10 cellular contexts compared by ENCODE assay signal in genomic region chr6:156731436-156731835, GRCh38. TPM values are rescaled to one million over a fixed set of nuclear protein-coding genes. Genes with fewer than 3 reads are reported as not detected.
DNase-seq lines count a peak whose midpoint lies in the region; ATAC-seq, FAIRE-seq and TF ChIP-seq lines count a peak whose summit lies in the region.
"Had no signal": no experiment of that assay in that cellular context is flagged by ENCODE, and none has a peak within 500 bp of the region (broad histone marks: within the 10 kb centered on the region; RNA-seq: fewer than 3 reads in every experiment).

No MANE protein-coding gene starts in this region.

- DNase-seq in Daoy (ENCODE audit: low read depth) (peak; percentile 44), NCI-H1092 treated with DMSO at 0.1 percent for 48 hours (lab: John Stamatoyannopoulos, UW) (peak; percentile 77), SW480 (ENCODE audit: low spot score) (peak; percentile 16), keratinocyte (ENCODE audit: low read depth, low spot score) (no peak), CD1c-positive myeloid dendritic cell (ENCODE audit: extremely low spot score) (no peak), GM13976 (ENCODE audit: low spot score) (no peak)
- no peak for DNase-seq in stimulated activated naive CD4-positive, alpha-beta T cell treated with Interleukin-2 at 50 U/mL for 16 hours (lab: John Stamatoyannopoulos, UW)
- DNase-seq: activated T-cell treated with anti-CD3 and anti-CD28 coated beads, Interleukin-2, amount 50 U/mL, for 1 hour; colonic mucosa had no signal

- H3K4me3 ChIP-seq in keratinocyte (ENCODE audit: control insufficient read depth in 2 of 3, extremely low read depth in 1 of 3, insufficient read depth in 2 of 3, low read depth in 1 of 3, low read length in 3 of 3), result no peak overlapping the region
- H3K4me3 ChIP-seq: colonic mucosa had no signal

- H3K9ac ChIP-seq in keratinocyte (ENCODE audit: control insufficient read depth, extremely low read depth, insufficient read depth, low read length), result no peak overlapping the region

- in situ Hi-C loops in GM13976 (cut with MboI; ENCODE audit: low sequenced_read_pairs, unreplicated experiment), result no loop called here

- H3K27me3 ChIP-seq in keratinocyte (ENCODE audit: control insufficient read depth, extremely low read depth, insufficient read depth, low read length), result peaks cover 4% of the 10 kb centered on the region
- H3K27me3 ChIP-seq: colonic mucosa had no signal

- no peak for ATAC-seq in HG02759 (IDR thresholded peaks at IDR 0.05; ENCODE audit: unreplicated experiment)

- no peaks in the 10 kb centered on the region for H4K20me1 ChIP-seq in keratinocyte (ENCODE audit: control insufficient read depth, extremely low read depth, insufficient read depth, low read length)

- H2AFZ ChIP-seq in keratinocyte (ENCODE audit: control insufficient read depth, low read length), result no peak overlapping the region

- TF ChIP-seq CTCF in keratinocyte (optimal IDR thresholded peaks at IDR 0.05 in 1 of 3, IDR thresholded peaks at IDR 0.05 in 1 of 3, conservative IDR thresholded peaks at IDR 0.05 in 1 of 3; ENCODE audit: extremely low read depth in 1 of 3, insufficient read depth in 2 of 3, low read length in 3 of 3) (peak in 1 of 3 experiments; percentile 35), GM13976 (IDR thresholded peaks at IDR 0.05; ENCODE audit: borderline replicate concordance, control extremely low read depth, extremely low read depth, insufficient read depth, missing control alignments) (no peak)

- H3K27ac ChIP-seq in keratinocyte (ENCODE audit: control insufficient read depth, insufficient read depth, low read length), result no peak overlapping the region
- H3K27ac ChIP-seq: colonic mucosa had no signal

- H3K36me3 ChIP-seq in keratinocyte (ENCODE audit: control insufficient read depth in 2 of 2, extremely low read depth in 1 of 2, insufficient read depth in 2 of 2, low read length in 2 of 2), result no peaks in the 10 kb centered on the region
- H3K36me3 ChIP-seq: colonic mucosa had no signal

- peaks cover 2% of the 10 kb centered on the region for H3K9me3 ChIP-seq in keratinocyte (ENCODE audit: control insufficient read depth, low read depth, low read length)
- H3K9me3 ChIP-seq: colonic mucosa had no signal

- no peaks in the 10 kb centered on the region for H3K79me2 ChIP-seq in keratinocyte (ENCODE audit: control insufficient read depth, insufficient read depth, low read length)

- no peak overlapping the region for H3K4me2 ChIP-seq in keratinocyte (ENCODE audit: control insufficient read depth, extremely low read depth, insufficient read depth, low read depth, low read length)

- dilution Hi-C loops in keratinocyte (cut with MboI; ENCODE audit: extremely low pct_ligation_motif_present, low sequenced_read_pairs), result no loop called here

- peak; percentile 20 for FAIRE-seq in keratinocyte (lab: Jason Lieb, UNC)

- H3K4me1 ChIP-seq in keratinocyte (ENCODE audit: control insufficient read depth, extremely low read depth, insufficient read depth, low read length), result peaks cover 9% of the 10 kb centered on the region
- H3K4me1 ChIP-seq: colonic mucosa had no signal

- H3K9me1 ChIP-seq in keratinocyte (ENCODE audit: control insufficient read depth, extremely low read depth, insufficient read depth, low read length), result no peaks in the 10 kb centered on the region

RNA-seq across cellular contexts. Expression of gene ARID1B, which starts 45.7 kb away (rescaled TPM):
- 15.7 and 16.3 TPM in 2 replicates for total RNA-seq in Daoy (2014; rRNA removed; shearing (Covaris generic))
- polyA plus RNA-seq in keratinocyte, result 12.6 to 16.6 TPM (median 14.9 TPM) in 3 replicates
- 23.5 TPM for polyA plus RNA-seq in keratinocyte (2011; ENCODE audit: low read depth)
- 13.7 and 14.6 TPM in 2 replicates for polyA plus RNA-seq in keratinocyte (2011; cell fraction: cytosol; rRNA removed)
- polyA plus RNA-seq in keratinocyte (2011; cell fraction: nucleus; rRNA removed), result 32.4 and 41.3 TPM in 2 replicates
- polyA plus RNA-seq in keratinocyte (2012; ENCODE audit: low replicate concordance), result 20.5 and 22.2 TPM in 2 replicates
- 57.6 to 94.5 TPM (median 76.6 TPM) in 3 replicates for polyA minus RNA-seq in keratinocyte
- 35.5 TPM for polyA minus RNA-seq in keratinocyte (2011; cell fraction: cytosol; rRNA and poly(A)+ RNA removed)
- polyA minus RNA-seq in keratinocyte (2011; cell fraction: nucleus; rRNA and poly(A)+ RNA removed), result 90.7 and 153 TPM in 2 replicates

Comparison
In these comparisons a context has a peak if more than half of its experiments do, and no peak if none do; other contexts are left out.
1. DNase-seq: peak in Daoy (single experiment), NCI-H1092 treated with DMSO at 0.1 percent for 48 hours (single experiment) and SW480 (single experiment); none in keratinocyte (single experiment), CD1c-positive myeloid dendritic cell (single experiment), GM13976 (single experiment) and stimulated activated naive CD4-positive, alpha-beta T cell treated with Interleukin-2 at 50 U/mL for 16 hours (single experiment).